ENCODE assay signal across 8 cellular contexts in genomic region chr2:105919826-105920225, GRCh38.
DNase-seq lines count a peak whose midpoint lies in the region; ATAC-seq and TF ChIP-seq lines count a peak whose summit lies in the region.

No MANE protein-coding gene starts in this region.

- no peak overlapping the region for H3K27ac ChIP-seq in C4-2B

- DNase-seq in LoVo (ENCODE audit: low spot score) (peak; percentile 11), glomerular visceral epithelial cell (ENCODE audit: extremely low spot score) (peak; percentile 25), MV-4-11 (lab: John Stamatoyannopoulos, UW) (no peak)
- DNase-seq in activated T-cell treated with anti-CD3 and anti-CD28 coated beads, Interleukin-2, amount 50 U/mL, for 1 hour: peak; percentile 62
- DNase-seq in stimulated activated CD4-positive, alpha-beta T cell treated with anti-CD3 and anti-CD28 coated beads, TNF-alpha, amount 100 ng/mL, for 24 hours (ENCODE audit: low read depth in 3 of 3): peak in 2 of 3 experiments; percentile 11 to 39

- TF ChIP-seq CTCF in C4-2B (conservative IDR thresholded peaks at IDR 0.05): peak; percentile 63

- ATAC-seq in GM21423 (IDR thresholded peaks at IDR 0.05; ENCODE audit: unreplicated experiment): no peak
- ATAC-seq in HG03045 (IDR thresholded peaks at IDR 0.05; ENCODE audit: unreplicated experiment): no peak
